ENCODE assay signal across 33 cellular contexts in genomic region chr10:44572146-44572545, GRCh38.
"Had no signal": no experiment of that assay in that cellular context is flagged by ENCODE, and none has a peak within 500 bp of the region (broad histone marks: within the 10 kb centered on the region; RNA-seq: fewer than 3 reads in every experiment).

No MANE protein-coding gene starts in this region.

- H3K27ac ChIP-seq: body of pancreas, epithelial cell of prostate, esophagus squamous epithelium, gastroesophageal sphincter, WERI-Rb-1 had no signal

- H3K27me3 Mint-ChIP-seq: activated B cell treated with CpG ODN at 0.5 μM for 24 hours; activated CD8-positive, alpha-beta T cell treated with anti-CD3 and anti-CD28 coated beads for 36 hours; activated T-helper 17 cell treated with anti-CD3 and anti-CD28 coated beads, Interleukin-2, amount 50 U/mL, for 72 hours; T-helper 17 cell had no signal

- H3K36me3 Mint-ChIP-seq: activated naive CD8-positive, alpha-beta T cell had no signal

- H3K4me1 ChIP-seq: body of pancreas, esophagus squamous epithelium had no signal

- ATAC-seq: activated CD4-positive, CD25-positive, alpha-beta regulatory T cell treated with anti-CD3 and anti-CD28 coated beads, Interleukin-2, amount 50 U/mL, for 24 hours; activated CD8-positive, alpha-beta T cell treated with anti-CD3 and anti-CD28 coated beads for 36 hours; activated T-cell treated with anti-CD3 and anti-CD28 coated beads, Interleukin-2, amount 50 U/mL, for 4 hours; activated T-helper 17 cell treated with anti-CD3 and anti-CD28 coated beads, Interleukin-2, amount 50 U/mL, for 72 hours; body of pancreas; effector memory CD8-positive, alpha-beta T cell; gastroesophageal sphincter; T-helper 17 cell had no signal

- H3K4me3 ChIP-seq: body of pancreas, esophagus squamous epithelium, gastroesophageal sphincter had no signal

- H3K4me3 Mint-ChIP-seq: activated B cell treated with CpG ODN at 0.5 μM for 24 hours; activated CD8-positive, alpha-beta T cell treated with anti-CD3 and anti-CD28 coated beads for 36 hours; activated naive CD8-positive, alpha-beta T cell; activated T-cell treated with anti-CD3 and anti-CD28 coated beads, Interleukin-2, amount 50 U/mL, for 4 hours; activated T-helper 17 cell treated with anti-CD3 and anti-CD28 coated beads, Interleukin-2, amount 50 U/mL, for 72 hours; effector memory CD8-positive, alpha-beta T cell; T-helper 17 cell; T-helper 2 cell treated with Interferon-gamma antibody and Interleukin-4, amounts not matched to agents 5 μg/mL and 100 μg/mL, for 36 hours had no signal

- H3K4me1 Mint-ChIP-seq: activated B cell treated with CpG ODN at 0.5 μM for 24 hours; activated T-helper 17 cell treated with anti-CD3 and anti-CD28 coated beads, Interleukin-2, amount 50 U/mL, for 72 hours; T-helper 17 cell had no signal

- H3K27me3 ChIP-seq: body of pancreas, esophagus squamous epithelium, gastroesophageal sphincter had no signal

- FAIRE-seq: colon, endometrium, endothelial cell of umbilical vein had no signal

- H3K9me3 Mint-ChIP-seq: activated B cell treated with CpG ODN at 0.5 μM for 24 hours; activated CD8-positive, alpha-beta T cell treated with anti-CD3 and anti-CD28 coated beads for 36 hours; activated T-cell treated with anti-CD3 and anti-CD28 coated beads, Interleukin-2, amount 50 U/mL, for 4 hours; activated T-helper 17 cell treated with anti-CD3 and anti-CD28 coated beads, Interleukin-2, amount 50 U/mL, for 72 hours; T-helper 2 cell treated with Interferon-gamma antibody and Interleukin-4, amounts not matched to agents 5 μg/mL and 100 μg/mL, for 36 hours had no signal

- H3K9me3 ChIP-seq: body of pancreas, esophagus squamous epithelium, gastroesophageal sphincter had no signal

- H3K36me3 ChIP-seq: esophagus squamous epithelium, gastroesophageal sphincter, WERI-Rb-1 had no signal

- DNase-seq: activated B cell treated with CpG ODN at 0.5 μM for 24 hours; activated CD4-positive, alpha-beta T cell treated with anti-CD3 and anti-CD28 coated beads for 48 hours; activated CD4-positive, alpha-beta T cell treated with anti-CD3 and anti-CD28 coated beads, Interleukin-2, amount 50 U/mL, for 1 hour; activated CD4-positive, alpha-beta T cell treated with anti-CD3 and anti-CD28 coated beads, Interleukin-2, amount 50 U/mL, for 48 hours; activated CD8-positive, alpha-beta memory T cell treated with anti-CD3 and anti-CD28 coated beads for 24 hours; activated CD8-positive, alpha-beta T cell treated with anti-CD3 and anti-CD28 coated beads for 36 hours; activated effector memory CD4-positive, alpha-beta T cell treated with Interleukin-2 at 50 U/mL for 16 hours; activated gamma-delta T cell treated with Interleukin-2 at 50 U/mL for 16 hours; activated naive CD4-positive, alpha-beta T cell treated with anti-CD3 and anti-CD28 coated beads, Interleukin-2, amount 50 U/mL, for 16 hours; activated naive CD4-positive, alpha-beta T cell treated with Interleukin-2 at 50 U/mL for 16 hours; activated T-cell treated with anti-CD3 and anti-CD28 coated beads, Interleukin-2, amount 50 U/mL, for 4 hours; amniotic stem cell; anterior cingulate cortex; body of pancreas; caudate nucleus; cortex of kidney; dermis blood vessel endothelial cell; effector CD4-positive, alpha-beta T cell; effector memory CD8-positive, alpha-beta T cell; esophagus squamous epithelium; foreskin melanocyte; T-helper 1 cell; T-helper 17 cell; WERI-Rb-1 had no signal

- H3K27ac Mint-ChIP-seq: activated B cell treated with CpG ODN at 0.5 μM for 24 hours; activated CD8-positive, alpha-beta T cell treated with anti-CD3 and anti-CD28 coated beads for 36 hours; activated naive CD8-positive, alpha-beta T cell; activated T-helper 17 cell treated with anti-CD3 and anti-CD28 coated beads, Interleukin-2, amount 50 U/mL, for 72 hours; effector memory CD8-positive, alpha-beta T cell; T-helper 17 cell; T-helper 2 cell treated with Interferon-gamma antibody and Interleukin-4, amounts not matched to agents 5 μg/mL and 100 μg/mL, for 36 hours had no signal
